In the genomic region with DNA sequence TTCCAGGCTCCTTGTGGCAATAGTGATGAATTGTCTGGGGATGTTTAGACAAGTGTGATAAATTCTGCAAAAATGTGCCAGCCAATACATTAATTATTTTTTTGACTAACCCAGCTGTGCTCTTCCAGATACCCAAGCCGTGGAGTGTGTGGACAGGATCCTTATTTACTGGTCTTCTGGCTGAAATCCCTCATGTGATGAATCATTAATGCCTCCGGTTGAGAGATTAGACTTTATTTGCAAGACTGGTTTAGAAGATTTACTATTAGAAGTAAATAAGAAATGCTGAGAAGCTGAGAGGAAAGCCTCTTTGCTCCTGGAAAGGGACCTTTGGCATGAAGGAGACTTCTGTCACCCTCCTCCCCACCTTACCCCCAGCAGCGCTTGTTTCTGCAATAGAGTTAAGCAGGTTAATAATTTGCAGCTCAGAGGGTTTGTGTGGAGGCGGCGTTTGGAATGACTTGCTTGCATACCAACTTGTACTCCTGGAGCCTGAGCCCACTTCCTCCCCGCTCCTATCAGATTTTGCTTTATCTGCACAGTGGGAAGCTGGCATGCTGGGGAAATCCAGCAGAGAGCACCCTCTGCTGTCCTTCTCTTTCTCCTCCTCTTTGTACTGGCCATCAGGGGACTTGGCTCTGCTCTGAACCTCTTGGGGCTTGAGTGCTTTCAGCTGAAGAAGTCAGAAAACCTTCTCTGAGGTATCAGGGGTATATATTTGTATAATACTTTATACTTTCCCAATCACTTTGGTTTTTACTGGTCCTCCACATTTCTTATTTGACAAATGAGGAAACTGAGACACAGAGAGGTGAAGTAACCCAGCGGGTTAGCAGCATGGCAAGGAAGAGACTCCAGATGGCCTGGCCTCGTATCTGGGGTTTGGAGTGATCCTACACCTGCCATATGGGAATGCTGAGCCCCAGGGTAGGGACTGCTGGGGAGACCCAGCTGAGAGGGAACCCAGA, we compare ENCODE assay signal across 9 cellular contexts. TPM values are rescaled to one million over a fixed set of nuclear protein-coding genes. Genes with fewer than 3 reads are reported as not detected.
DNase-seq lines count a peak whose midpoint lies in the region; ATAC-seq and TF ChIP-seq lines count a peak whose summit lies in the region.
"Had no signal": no experiment of that assay in that cellular context is flagged by ENCODE, and none has a peak within 500 bp of the region (broad histone marks: within the 10 kb centered on the region; RNA-seq: fewer than 3 reads in every experiment).

No MANE protein-coding gene starts in this region.

- no peak for ATAC-seq in HG02973 (IDR thresholded peaks at IDR 0.05; ENCODE audit: unreplicated experiment)

- DNase-seq in NCI-H510A treated with DMSO at 0.1 percent for 48 hours (lab: John Stamatoyannopoulos, UW) (peak; percentile 13), NCI-H510A (lab: John Stamatoyannopoulos, UW) (no peak), NCI-H146 treated with DMSO at 0.1 percent for 48 hours (lab: John Stamatoyannopoulos, UW; ENCODE audit: unreplicated experiment) (peak; percentile 77), kidney glomerular epithelial cell (lab: John Stamatoyannopoulos, UW) (peak; percentile 100), type B pancreatic cell (ENCODE audit: extremely low spot score, unreplicated experiment) (no peak)
- no peak for DNase-seq in stimulated activated CD8-positive, alpha-beta memory T cell treated with anti-CD3 and anti-CD28 coated beads, Interleukin-4, amount 100 ng/mL, for 48 hours

- H3K27ac Mint-ChIP-seq in brain (peak overlapping the region in 3 of 5 experiments; percentile 59 to 77 (median 69)), type B pancreatic cell (peak overlapping the region; percentile 56)
- H3K27ac Mint-ChIP-seq: activated naive CD8-positive, alpha-beta T cell had no signal

- H3K4me3 Mint-ChIP-seq in brain (no peak overlapping the region), type B pancreatic cell (no peak overlapping the region)
- H3K4me3 Mint-ChIP-seq: activated naive CD8-positive, alpha-beta T cell had no signal

- TF ChIP-seq CTCF in brain (conservative IDR thresholded peaks at IDR 0.05) = peak; percentile 44 to 56
- peak; percentile 52 for TF ChIP-seq CTCF in type B pancreatic cell (conservative IDR thresholded peaks at IDR 0.05)

- H3K9me3 Mint-ChIP-seq in brain (no peaks in the 10 kb centered on the region), type B pancreatic cell (no peaks in the 10 kb centered on the region)

- H3K27me3 Mint-ChIP-seq in brain (peaks cover 7% of the 10 kb centered on the region), type B pancreatic cell (no peaks in the 10 kb centered on the region)
- H3K27me3 Mint-ChIP-seq: activated naive CD8-positive, alpha-beta T cell had no signal

- peaks cover 22% of the 10 kb centered on the region for H3K4me1 Mint-ChIP-seq in brain
- H3K4me1 Mint-ChIP-seq in type B pancreatic cell (ENCODE audit: unreplicated experiment) = peaks cover 15% of the 10 kb centered on the region

- H3K36me3 Mint-ChIP-seq in brain (no peaks in the 10 kb centered on the region), type B pancreatic cell (no peaks in the 10 kb centered on the region)

RNA-seq across cellular contexts. Expression of gene SLC3A1, which starts 16.3 kb away (rescaled TPM):
- polyA plus RNA-seq in brain (ENCODE audit: insufficient read depth, low read depth, low replicate concordance) = not detected
- 1.2 and 2.0 TPM in 2 replicates for total RNA-seq in type B pancreatic cell (ENCODE audit: low replicate concordance)

Comparison
In these comparisons a context has a peak if more than half of its experiments do, and no peak if none do; other contexts are left out.
1. DNase-seq: peak in NCI-H510A treated with DMSO at 0.1 percent for 48 hours (single experiment), NCI-H146 treated with DMSO at 0.1 percent for 48 hours (single experiment) and kidney glomerular epithelial cell (single experiment); none in NCI-H510A (single experiment), type B pancreatic cell (single experiment) and stimulated activated CD8-positive, alpha-beta memory T cell treated with anti-CD3 and anti-CD28 coated beads, Interleukin-4, amount 100 ng/mL, for 48 hours (single experiment).